Comparison of ENCODE assay signal across 1 cellular context in genomic region chr12:111691262-111691661, GRCh38.
TF ChIP-seq lines count a peak whose summit lies in the region.

No MANE protein-coding gene starts in this region.

TF ChIP-seq in HEK293, 187 proteins besides CTCF, POLR2A, EP300 and RAD21 (continued from another document):
- no peak for TF ChIP-seq GLI4 (tag by site-specific recombination; IDR thresholded peaks at IDR 0.05)
- TF ChIP-seq HOXC10 (CRISPR knock-in tag; IDR thresholded peaks at IDR 0.05): no peak
- TF ChIP-seq ZSCAN18 (tag by site-specific recombination; IDR thresholded peaks at IDR 0.05): no peak
- TF ChIP-seq INSM2 (tag by site-specific recombination; IDR thresholded peaks at IDR 0.05): no peak
- no peak for TF ChIP-seq ZNF580 (tag by site-specific recombination; IDR thresholded peaks at IDR 0.05)
- peak; percentile 88 for TF ChIP-seq SCRT2 (tag by site-specific recombination; IDR thresholded peaks at IDR 0.05)
TF ChIP-seq in HEK293: peak in this region for 2.
